ENCODE assay signal across 8 cellular contexts in genomic region chr19:33406521-33407139, GRCh38. TPM values are rescaled to one million over a fixed set of nuclear protein-coding genes. Genes with fewer than 3 reads are reported as not detected.
DNase-seq lines count a peak whose midpoint lies in the region; ATAC-seq and TF ChIP-seq lines count a peak whose summit lies in the region.

No MANE protein-coding gene starts in this region.

- peak; percentile 46 for DNase-seq in COLO668 (lab: John Stamatoyannopoulos, UW; ENCODE audit: unreplicated experiment)
- DNase-seq in activated T-cell treated with anti-CD3 and anti-CD28 coated beads, Interleukin-2, amount 50 U/mL, for 1 hour: peak; percentile 82
- peak; percentile 21 to 52 for DNase-seq in fibroblast of lung (ENCODE audit: low read depth in 2 of 2)
- DNase-seq in neural progenitor cell (ENCODE audit: low spot score): peak; percentile 84
- DNase-seq in suprapubic skin (ENCODE audit: low spot score in 2 of 2): peak in 1 of 2 donors; percentile 69

- WGBS in suprapubic skin: 91% methylated on average over 8 of the region's 13 CpGs

- H3K4me3 Mint-ChIP-seq in neural progenitor cell: no peak overlapping the region

- H3K9ac ChIP-seq in fibroblast of lung (ENCODE audit: insufficient read depth, low read length): no peak overlapping the region
- no peak overlapping the region for H3K9ac ChIP-seq in neural progenitor cell

- H3K79me2 ChIP-seq in fibroblast of lung (ENCODE audit: control insufficient read depth, insufficient read depth, low read length) (no peaks in the 10 kb centered on the region), neural progenitor cell (ENCODE audit: low read depth) (no peaks in the 10 kb centered on the region)

- H4K20me1 ChIP-seq in fibroblast of lung (ENCODE audit: control insufficient read depth, extremely low read depth, insufficient read depth, low read length) (no peaks in the 10 kb centered on the region), neural progenitor cell (ENCODE audit: low read depth) (no peaks in the 10 kb centered on the region)

- H3K36me3 Mint-ChIP-seq in neural progenitor cell: no peaks in the 10 kb centered on the region

- H3K36me3 ChIP-seq in fibroblast of lung (ENCODE audit: control insufficient read depth, insufficient read depth, low read length) (no peaks in the 10 kb centered on the region), neural progenitor cell (no peaks in the 10 kb centered on the region), suprapubic skin (peaks cover 10% of the 10 kb centered on the region)

- no peak overlapping the region for H3K27ac ChIP-seq in fibroblast of lung (ENCODE audit: insufficient read depth, low read length)
- H3K27ac ChIP-seq in neural progenitor cell: no peak overlapping the region
- no peak overlapping the region for H3K27ac ChIP-seq in suprapubic skin

- H3K4me1 ChIP-seq in fibroblast of lung (ENCODE audit: control insufficient read depth, extremely low read depth, insufficient read depth, low read length) (no peaks in the 10 kb centered on the region), neural progenitor cell (peaks cover 4% of the 10 kb centered on the region), suprapubic skin (peaks cover 20% of the 10 kb centered on the region)

- TF ChIP-seq POLR2A in suprapubic skin (IDR thresholded peaks at IDR 0.05): no peak

- ATAC-seq in HG02678 (IDR thresholded peaks at IDR 0.05; ENCODE audit: unreplicated experiment) (peak; percentile 49), HG03457 (IDR thresholded peaks at IDR 0.05; ENCODE audit: unreplicated experiment) (no peak)

- H3K4me2 ChIP-seq in fibroblast of lung (ENCODE audit: extremely low read depth, insufficient read depth, low read length) (no peak overlapping the region), neural progenitor cell (no peak overlapping the region)

- H3K9me3 ChIP-seq in fibroblast of lung (ENCODE audit: control insufficient read depth, insufficient read depth, low read depth, low read length) (no peaks in the 10 kb centered on the region), neural progenitor cell (ENCODE audit: low read depth) (no peaks in the 10 kb centered on the region), suprapubic skin (no peaks in the 10 kb centered on the region)

- TF ChIP-seq EP300 in suprapubic skin (IDR thresholded peaks at IDR 0.05): no peak

- no peaks in the 10 kb centered on the region for H3F3A ChIP-seq in neural progenitor cell (ENCODE audit: low read depth)

- peaks cover 7% of the 10 kb centered on the region for H3K4me1 Mint-ChIP-seq in neural progenitor cell

- H3K4me3 ChIP-seq in fibroblast of lung (replicated peaks in 1 of 4; ENCODE audit: control extremely low read depth in 1 of 4, insufficient read depth in 1 of 4, low read depth in 3 of 4, low read length in 4 of 4): no peak overlapping the region
- H3K4me3 ChIP-seq in neural progenitor cell: no peak overlapping the region
- H3K4me3 ChIP-seq in suprapubic skin: no peak overlapping the region

- no peak overlapping the region for H2AFZ ChIP-seq in fibroblast of lung (ENCODE audit: low read length)
- H2AFZ ChIP-seq in neural progenitor cell (replicated peaks): no peak overlapping the region

- peaks cover 4% of the 10 kb centered on the region for H3K27me3 Mint-ChIP-seq in neural progenitor cell (ENCODE audit: insufficient read depth, low read depth)

- H3K27me3 ChIP-seq in fibroblast of lung (ENCODE audit: control insufficient read depth, insufficient read depth, low read length) (no peaks in the 10 kb centered on the region), neural progenitor cell (no peaks in the 10 kb centered on the region), suprapubic skin (no peaks in the 10 kb centered on the region)

- H3K27ac Mint-ChIP-seq in neural progenitor cell: peak overlapping the region; percentile 90

- no peaks in the 10 kb centered on the region for H3K9me3 Mint-ChIP-seq in neural progenitor cell

- TF ChIP-seq CTCF in fibroblast of lung (conservative IDR thresholded peaks at IDR 0.05 in 1 of 2, IDR thresholded peaks at IDR 0.05 in 1 of 2; ENCODE audit: low read depth in 1 of 2, low read length in 2 of 2) (peak; percentile 83 to 89), neural progenitor cell (IDR thresholded peaks at IDR 0.05) (peak; percentile 96), suprapubic skin (IDR thresholded peaks at IDR 0.05) (peak; percentile 90 to 96)

TF ChIP-seq in PFSK-1, 5 proteins besides CTCF, POLR2A, EP300 and RAD21:
- TF ChIP-seq FOXP2 (optimal IDR thresholded peaks at IDR 0.05; ENCODE audit: borderline replicate concordance, extremely low read depth, extremely low read length, insufficient read depth): peak; percentile 64
- TF ChIP-seq TAF1 (IDR thresholded peaks at IDR 0.05; ENCODE audit: borderline replicate concordance, insufficient read depth, low read length): no peak

RNA-seq across cellular contexts. Expression of gene CEBPG, which starts 33.1 kb away (rescaled TPM):
- 32.8 TPM for polyA plus RNA-seq in PFSK-1 (2012; ENCODE audit: insufficient read length, low read depth)
- 61.1 and 66.7 TPM in 2 replicates for total RNA-seq in fibroblast of lung
- polyA plus RNA-seq in fibroblast of lung: 10.9 and 13.7 TPM in 2 replicates
- 8.5 and 10.0 TPM in 2 replicates for polyA plus RNA-seq in fibroblast of lung (2012)
- polyA minus RNA-seq in fibroblast of lung (ENCODE audit: low replicate concordance): 3.3 and 5.8 TPM in 2 replicates
- total RNA-seq in neural progenitor cell (ENCODE audit: low replicate concordance): 40.3 and 59.3 TPM in 2 replicates
- 10 to 100 TPM; 37.7 to 63.0 (median 45.2) TPM for total RNA-seq in suprapubic skin
